8 cellular contexts compared by ENCODE assay signal in the genomic region with DNA sequence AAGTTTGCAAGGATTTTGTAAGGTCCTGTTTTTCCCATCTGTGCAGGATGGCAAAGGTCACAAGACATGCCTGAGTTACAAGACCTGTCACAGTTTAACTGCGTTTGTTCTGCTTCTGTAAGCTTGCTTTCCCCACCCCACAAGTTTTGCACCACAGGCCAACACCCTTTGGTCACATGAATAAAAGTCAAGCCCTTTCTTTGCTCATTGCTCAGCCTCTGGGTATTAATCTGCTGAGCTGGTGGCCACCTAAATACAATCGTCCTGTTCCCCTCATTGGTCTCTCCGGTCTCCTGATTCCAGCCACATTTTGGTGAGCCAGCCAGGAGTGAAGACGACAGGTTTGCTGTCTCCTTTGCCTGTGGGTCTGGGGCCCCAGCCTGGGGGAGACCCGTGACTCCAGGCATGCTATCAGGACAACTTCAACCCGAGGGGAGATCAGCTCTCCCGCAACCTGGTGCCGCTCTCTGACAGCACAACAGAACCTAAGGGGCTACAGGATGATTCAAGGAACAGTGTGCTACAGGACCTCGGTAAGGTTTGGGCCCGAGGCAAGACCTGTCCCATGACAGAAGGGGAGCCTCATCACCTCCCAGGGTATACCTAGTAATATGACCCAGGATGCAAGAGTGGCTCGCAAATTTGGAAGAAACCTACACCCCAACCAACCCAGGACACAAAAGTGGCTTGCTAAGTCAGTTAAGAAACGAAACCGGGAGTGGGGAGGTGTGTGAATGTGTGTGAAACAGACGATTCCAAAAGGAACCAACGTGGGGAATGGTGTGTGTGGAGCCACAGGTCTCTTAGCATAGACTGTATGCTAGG.
DNase-seq lines count a peak whose midpoint lies in the region; ATAC-seq and TF ChIP-seq lines count a peak whose summit lies in the region.

No MANE protein-coding gene starts in this region.

- H3K4me3 Mint-ChIP-seq in CD8-positive, alpha-beta memory T cell, result peak overlapping the region in 2 of 7 donors; percentile 94 to 96
- peak overlapping the region; percentile 86 for H3K4me3 Mint-ChIP-seq in activated CD8-positive, alpha-beta T cell treated with anti-CD3 and anti-CD28 coated beads for 36 hours

- H3K36me3 ChIP-seq in CD8-positive, alpha-beta memory T cell (ENCODE audit: insufficient read depth, low read length), result no peaks in the 10 kb centered on the region
- H3K36me3 ChIP-seq in hepatocyte (replicated peaks; ENCODE audit: insufficient read depth, low read depth), result no peaks in the 10 kb centered on the region

- no peaks in the 10 kb centered on the region for H3K9me3 ChIP-seq in CD8-positive, alpha-beta memory T cell (ENCODE audit: low read length)
- H3K9me3 ChIP-seq in hepatocyte (ENCODE audit: low read depth), result no peaks in the 10 kb centered on the region

- POLR2A ChIA-PET in CD8-positive, alpha-beta memory T cell (lab: Charles Lee), result no interaction called here
- POLR2A ChIA-PET in activated CD8-positive, alpha-beta T cell treated with anti-CD3 and anti-CD28 coated beads for 36 hours (lab: Charles Lee), result interaction anchor here (1.0 kb wide), 1 partner anchor 53 kb away, joined by 3 read pairs; no protein-coding TSS in a partner anchor

- peaks cover 0 to 73% (median 0%) of the 10 kb centered on the region in 3 donors for H3K4me1 Mint-ChIP-seq in CD8-positive, alpha-beta memory T cell
- H3K4me1 Mint-ChIP-seq in activated CD8-positive, alpha-beta T cell treated with anti-CD3 and anti-CD28 coated beads for 36 hours (ENCODE audit: low read depth), result peaks cover 58% of the 10 kb centered on the region

- no peak overlapping the region for H2AFZ ChIP-seq in hepatocyte

- DNase-seq in CD8-positive, alpha-beta memory T cell, result no peak
- peak; percentile 11 for DNase-seq in activated CD8-positive, alpha-beta T cell treated with anti-CD3 and anti-CD28 coated beads for 36 hours
- DNase-seq in lower leg skin (ENCODE audit: low spot score in 2 of 2) (no peak), mucosa of gallbladder (ENCODE audit: low spot score) (no peak), hepatocyte (ENCODE audit: low spot score) (no peak)

- WGBS in lower leg skin, 2 donors, result 1% methylated on average over 15 of the region's 15 CpGs; no CpG with 5 or more reads in 1 of the 2 donors
- no CpG with 5 or more reads among the region's 15 CpGs for WGBS in hepatocyte (ENCODE audit: low lambda C conversion rate, missing lambda C conversion rate)

- no peak for TF ChIP-seq CTCF in activated CD8-positive, alpha-beta T cell treated with anti-CD3 and anti-CD28 coated beads for 36 hours (IDR thresholded peaks at IDR 0.05)
- TF ChIP-seq CTCF in lower leg skin (IDR thresholded peaks at IDR 0.05) (no peak), hepatocyte (IDR thresholded peaks at IDR 0.05; ENCODE audit: poor library complexity) (no peak)

- H3K9me3 Mint-ChIP-seq in CD8-positive, alpha-beta memory T cell, result no peaks in the 10 kb centered on the region
- no peaks in the 10 kb centered on the region for H3K9me3 Mint-ChIP-seq in activated CD8-positive, alpha-beta T cell treated with anti-CD3 and anti-CD28 coated beads for 36 hours

- peak overlapping the region in 2 of 8 donors; percentile 85 to 97 for H3K27ac Mint-ChIP-seq in CD8-positive, alpha-beta memory T cell
- H3K27ac Mint-ChIP-seq in activated CD8-positive, alpha-beta T cell treated with anti-CD3 and anti-CD28 coated beads for 36 hours, result peak overlapping the region; percentile 95

- H3K27me3 Mint-ChIP-seq in CD8-positive, alpha-beta memory T cell, result no peaks in the 10 kb centered on the region
- no peaks in the 10 kb centered on the region for H3K27me3 Mint-ChIP-seq in activated CD8-positive, alpha-beta T cell treated with anti-CD3 and anti-CD28 coated beads for 36 hours

- peak overlapping the region; percentile 88 for H3K4me3 ChIP-seq in CD8-positive, alpha-beta memory T cell (ENCODE audit: low read length)
- H3K4me3 ChIP-seq in lower leg skin (ENCODE audit: low read depth, poor library complexity, severe bottlenecking) (peak overlapping the region; percentile 17), hepatocyte (no peak overlapping the region)

- H3K9me2 ChIP-seq in hepatocyte (replicated peaks; ENCODE audit: insufficient read depth), result no peaks in the 10 kb centered on the region

- H3K36me3 Mint-ChIP-seq in CD8-positive, alpha-beta memory T cell, result peaks cover 0 to 19% (median 0%) of the 10 kb centered on the region in 3 donors
- H3K36me3 Mint-ChIP-seq in activated CD8-positive, alpha-beta T cell treated with anti-CD3 and anti-CD28 coated beads for 36 hours (ENCODE audit: low read depth), result no peaks in the 10 kb centered on the region

- no peak for TF ChIP-seq POLR2A in lower leg skin (IDR thresholded peaks at IDR 0.05)

- H3K27me3 ChIP-seq in CD8-positive, alpha-beta memory T cell (ENCODE audit: insufficient read depth, low read length, poor library complexity, severe bottlenecking), result no peaks in the 10 kb centered on the region
- H3K27me3 ChIP-seq in hepatocyte, result no peaks in the 10 kb centered on the region

- H3K79me2 ChIP-seq in hepatocyte, result no peaks in the 10 kb centered on the region

- ATAC-seq in HG02981 (IDR thresholded peaks at IDR 0.05; ENCODE audit: unreplicated experiment) (peak; percentile 49), GM19351 (IDR thresholded peaks at IDR 0.05; ENCODE audit: unreplicated experiment) (no peak), GM18511 (IDR thresholded peaks at IDR 0.05; ENCODE audit: unreplicated experiment) (no peak)
- peak; percentile 28 for ATAC-seq in activated CD8-positive, alpha-beta T cell treated with anti-CD3 and anti-CD28 coated beads for 36 hours

- intact Hi-C loops in activated CD8-positive, alpha-beta T cell treated with anti-CD3 and anti-CD28 coated beads for 36 hours (cut with micrococcal nuclease), result no loop called here
- intact Hi-C loops in lower leg skin (cut with DNase I; ENCODE audit: low total_unique reads), result no loop called here

- H4K20me1 ChIP-seq in hepatocyte (ENCODE audit: insufficient read depth, poor library complexity, severe bottlenecking), result no peaks in the 10 kb centered on the region

- peaks cover 58% of the 10 kb centered on the region for H3K4me1 ChIP-seq in CD8-positive, alpha-beta memory T cell (ENCODE audit: insufficient read depth, low read length)
- H3K4me1 ChIP-seq in hepatocyte (ENCODE audit: insufficient read depth), result no peaks in the 10 kb centered on the region

- CTCF ChIA-PET in CD8-positive, alpha-beta memory T cell (lab: Charles Lee), result no interaction called here
- CTCF ChIA-PET in activated CD8-positive, alpha-beta T cell treated with anti-CD3 and anti-CD28 coated beads for 36 hours (lab: Charles Lee), result no interaction called here

- H3K27ac ChIP-seq in CD8-positive, alpha-beta memory T cell (ENCODE audit: low read depth, low read length), result peak overlapping the region; percentile 79
- no peak overlapping the region for H3K27ac ChIP-seq in hepatocyte

- H3K4me2 ChIP-seq in hepatocyte, result no peak overlapping the region

Comparison
In these comparisons a context has a peak if more than half of its experiments do, and no peak if none do; other contexts are left out.
1. ATAC-seq: peak in HG02981 (single experiment) and activated CD8-positive, alpha-beta T cell treated with anti-CD3 and anti-CD28 coated beads for 36 hours (single experiment); none in GM19351 (single experiment) and GM18511 (single experiment).